22 cellular contexts compared by ENCODE assay signal in the genomic region with DNA sequence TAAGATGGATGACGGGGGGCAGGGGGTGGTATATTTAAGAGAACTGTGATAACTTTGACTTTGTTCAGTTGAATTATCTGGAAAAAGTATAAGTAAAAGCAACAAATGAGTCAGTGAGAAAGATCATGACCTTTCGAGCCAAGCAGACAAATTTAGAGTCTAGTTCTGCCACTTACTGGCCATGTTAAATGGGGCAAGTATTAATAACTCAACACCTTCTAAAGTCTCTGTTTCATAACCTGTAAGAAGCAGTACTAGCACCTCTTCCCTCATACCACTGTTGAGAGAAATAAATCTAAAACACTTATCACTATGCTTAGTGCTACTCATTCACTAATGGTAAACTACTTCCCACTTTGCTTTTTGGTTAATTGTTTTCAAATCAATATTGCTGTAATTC.
A peak's percentile ranks its signal among the peaks of the same experiment; 100 is the strongest.
DNase-seq lines count a peak whose midpoint lies in the region; ATAC-seq, FAIRE-seq and TF ChIP-seq lines count a peak whose summit lies in the region.
"Had no signal": no experiment of that assay in that cellular context is flagged by ENCODE, and none has a peak within 500 bp of the region (broad histone marks: within the 10 kb centered on the region; RNA-seq: fewer than 3 reads in every experiment).

No MANE protein-coding gene starts in this region.

- no peaks in the 10 kb centered on the region for H3K79me2 ChIP-seq in GM12878 (ENCODE audit: control insufficient read depth, insufficient read depth, low read length)

- H3K9me3 ChIP-seq in GM12878 (replicated peaks; ENCODE audit: control insufficient read depth, insufficient read depth, low read length), result no peaks in the 10 kb centered on the region
- H3K9me3 ChIP-seq in spleen, result peaks cover 0 to 8% (median 2%) of the 10 kb centered on the region in 8 donors
- H3K9me3 ChIP-seq: A549 had no signal

- H3K4me1 ChIP-seq in GM12878 (ENCODE audit: control insufficient read depth, insufficient read depth, low read length), result no peaks in the 10 kb centered on the region
- no peaks in the 10 kb centered on the region for H3K4me1 ChIP-seq in spleen
- H3K4me1 ChIP-seq: A549, BLaER1 had no signal

- no peak for TF ChIP-seq EP300 in GM12878 (IDR thresholded peaks at IDR 0.05; ENCODE audit: borderline replicate concordance in 1 of 2, control insufficient read depth in 1 of 2, low read depth in 2 of 2, low read length in 2 of 2)

- H3K27ac Mint-ChIP-seq in type B pancreatic cell, result no peak overlapping the region
- H3K27ac Mint-ChIP-seq: HFFc6; T-helper 1 cell treated with Interleukin-12 subunit alpha and Interleukin-12 subunit beta and Interleukin-4 antibody, amounts not matched to agents 30 μg/mL and 1 μg/mL, for 36 hours had no signal

- DNase-seq in GM12878 (ENCODE audit: low read depth, low spot score), result no peak
- no peak for DNase-seq in type B pancreatic cell (ENCODE audit: extremely low spot score, unreplicated experiment)
- DNase-seq in spleen, result no peak
- DNase-seq in T-helper 1 cell, result no peak
- DNase-seq: CD4-positive, alpha-beta memory T cell; DMS153; GDM1; H7; HFFc6; IMR-90; NCI-H1417 treated with DMSO at 0.1 percent for 48 hours; NCI-H187 treated with DMSO at 0.1 percent for 48 hours; NCI-H226; NCI-H524 had no signal

- POLR2A ChIA-PET in GM12878 (lab: Charles Lee), result no interaction called here

- no peaks in the 10 kb centered on the region for H3K4me1 Mint-ChIP-seq in type B pancreatic cell (ENCODE audit: unreplicated experiment)
- H3K4me1 Mint-ChIP-seq: CD4-positive, alpha-beta memory T cell had no signal

- TF ChIP-seq RAD21 in GM12878 (IDR thresholded peaks at IDR 0.05; ENCODE audit: insufficient read depth, low read depth, low read length), result 0 out of 2 replicates have a peak, but pooled peaks have one; percentile 5

- H3K36me3 Mint-ChIP-seq in type B pancreatic cell, result no peaks in the 10 kb centered on the region
- H3K36me3 Mint-ChIP-seq: CD4-positive, alpha-beta memory T cell had no signal

- H3K27me3 ChIP-seq in GM12878 (replicated peaks in 1 of 2; ENCODE audit: control insufficient read depth in 2 of 2, insufficient read depth in 2 of 2, low read length in 1 of 2), result no peaks in the 10 kb centered on the region
- H3K27me3 ChIP-seq in spleen (replicated peaks in 1 of 7), result no peaks in the 10 kb centered on the region
- H3K27me3 ChIP-seq: BLaER1 had no signal

- H4K20me1 ChIP-seq in GM12878 (ENCODE audit: control insufficient read depth, insufficient read depth), result no peaks in the 10 kb centered on the region
- H4K20me1 ChIP-seq: BLaER1 had no signal

- TF ChIP-seq POLR2A in GM12878 (IDR thresholded peaks at IDR 0.05; ENCODE audit: low read depth, low read length), result no peak
- no peak for TF ChIP-seq POLR2A in spleen (IDR thresholded peaks at IDR 0.05)

- H3K4me3 Mint-ChIP-seq in type B pancreatic cell, result no peak overlapping the region
- H3K4me3 Mint-ChIP-seq: CD4-positive, alpha-beta memory T cell; HFFc6; T-helper 1 cell treated with Interleukin-12 subunit alpha and Interleukin-12 subunit beta and Interleukin-4 antibody, amounts not matched to agents 30 μg/mL and 1 μg/mL, for 36 hours had no signal

- no peak overlapping the region for H3K4me2 ChIP-seq in GM12878 (ENCODE audit: control insufficient read depth, insufficient read depth)
- H3K4me2 ChIP-seq: A549, BLaER1 had no signal

- in situ Hi-C loops in GM12878 (cut with MboI), result no loop called here

- CTCF ChIA-PET in GM12878 (lab: Yijun Ruan, JAX), result no interaction called here

- TF ChIP-seq CTCF in GM12878 (IDR thresholded peaks at IDR 0.05 in 2 of 3, conservative IDR thresholded peaks at IDR 0.05 in 1 of 3; ENCODE audit: control insufficient read depth in 2 of 3, extremely low read depth in 1 of 3, insufficient read depth in 1 of 3, low read depth in 3 of 3, low read length in 3 of 3), result no peak
- TF ChIP-seq CTCF in type B pancreatic cell (conservative IDR thresholded peaks at IDR 0.05), result no peak
- no peak for TF ChIP-seq CTCF in spleen (IDR thresholded peaks at IDR 0.05 in 8 of 11, conservative IDR thresholded peaks at IDR 0.05 in 3 of 11)

- H3K36me3 ChIP-seq in GM12878 (ENCODE audit: control insufficient read depth in 2 of 2, insufficient read depth in 2 of 2, low read length in 1 of 2), result no peaks in the 10 kb centered on the region
- no peaks in the 10 kb centered on the region for H3K36me3 ChIP-seq in spleen
- H3K36me3 ChIP-seq: BLaER1 had no signal

- peaks cover 6% of the 10 kb centered on the region for H3K27me3 Mint-ChIP-seq in type B pancreatic cell
- H3K27me3 Mint-ChIP-seq: CD4-positive, alpha-beta memory T cell had no signal

- FAIRE-seq in GM12878 (lab: Jason Lieb, UNC), result no peak
- FAIRE-seq: A549, GM19239, HTR-8/SVneo had no signal

- RAD21 ChIA-PET in GM12878 (lab: Charles Lee; ENCODE audit: unreplicated experiment), result no interaction called here

- intact Hi-C loops in GM12878 (cut with micrococcal nuclease; ENCODE audit: unreplicated experiment), result no loop called here
- intact Hi-C loops in spleen (cut with DNase I; ENCODE audit: low total_unique reads), result no loop called here

- H2AFZ ChIP-seq in GM12878 (ENCODE audit: control insufficient read depth, low read depth, low read length), result no peak overlapping the region

- WGBS in GM12878 (ENCODE audit: insufficient coverage, insufficient replicate concordance, low lambda C conversion rate, missing lambda C conversion rate), result 0% methylated on average over 2 of the region's 2 CpGs
- 76 to 86% (median 79%) methylated on average over 2 of the region's 2 CpGs for WGBS in spleen, 5 donors

- SMC1A ChIA-PET in GM12878 (lab: Charles Lee; ENCODE audit: uncharacterized antibody, unreplicated experiment), result interaction anchor here (2.0 kb wide), 1 partner anchor 25 kb away, joined by 7 read pairs; no protein-coding TSS in a partner anchor

- H3K4me3 ChIP-seq in GM12878 (no peak overlapping the region), spleen (no peak overlapping the region)
- H3K4me3 ChIP-seq: A549, BLaER1 had no signal

- H3K27ac ChIP-seq in GM12878 (ENCODE audit: control insufficient read depth, insufficient read depth) (no peak overlapping the region), spleen (no peak overlapping the region)
- H3K27ac ChIP-seq: A549, BLaER1 had no signal

- H3K9ac ChIP-seq in GM12878 (ENCODE audit: control insufficient read depth, insufficient read depth, low read length), result no peak overlapping the region
- H3K9ac ChIP-seq: BLaER1 had no signal

- no TSS peak for BruUV-seq in GM12878 (replicated peaks; lab: Mats Ljungman, UMichigan)

- ATAC-seq in GM18511 (IDR thresholded peaks at IDR 0.05; ENCODE audit: unreplicated experiment) (peak; percentile 73), GM19463 (IDR thresholded peaks at IDR 0.05; ENCODE audit: unreplicated experiment) (peak; percentile 60), HG03025 (IDR thresholded peaks at IDR 0.05; ENCODE audit: low FRiP score, unreplicated experiment) (peak; percentile 80), GM12878 (peak; percentile 78)
- ATAC-seq: A549 had no signal

- peaks cover 11% of the 10 kb centered on the region for H3K9me3 Mint-ChIP-seq in type B pancreatic cell

TF ChIP-seq in GM12878, 131 proteins besides CTCF, POLR2A, EP300 and RAD21 (continues in another document):
- TF ChIP-seq NR2F1 (conservative IDR thresholded peaks at IDR 0.05) (peak; percentile 92), MTA2 (IDR thresholded peaks at IDR 0.05; ENCODE audit: low read depth) (0 out of 2 replicates have a peak, but pooled peaks have one; percentile 25)
- TF ChIP-seq, protein P1, sequence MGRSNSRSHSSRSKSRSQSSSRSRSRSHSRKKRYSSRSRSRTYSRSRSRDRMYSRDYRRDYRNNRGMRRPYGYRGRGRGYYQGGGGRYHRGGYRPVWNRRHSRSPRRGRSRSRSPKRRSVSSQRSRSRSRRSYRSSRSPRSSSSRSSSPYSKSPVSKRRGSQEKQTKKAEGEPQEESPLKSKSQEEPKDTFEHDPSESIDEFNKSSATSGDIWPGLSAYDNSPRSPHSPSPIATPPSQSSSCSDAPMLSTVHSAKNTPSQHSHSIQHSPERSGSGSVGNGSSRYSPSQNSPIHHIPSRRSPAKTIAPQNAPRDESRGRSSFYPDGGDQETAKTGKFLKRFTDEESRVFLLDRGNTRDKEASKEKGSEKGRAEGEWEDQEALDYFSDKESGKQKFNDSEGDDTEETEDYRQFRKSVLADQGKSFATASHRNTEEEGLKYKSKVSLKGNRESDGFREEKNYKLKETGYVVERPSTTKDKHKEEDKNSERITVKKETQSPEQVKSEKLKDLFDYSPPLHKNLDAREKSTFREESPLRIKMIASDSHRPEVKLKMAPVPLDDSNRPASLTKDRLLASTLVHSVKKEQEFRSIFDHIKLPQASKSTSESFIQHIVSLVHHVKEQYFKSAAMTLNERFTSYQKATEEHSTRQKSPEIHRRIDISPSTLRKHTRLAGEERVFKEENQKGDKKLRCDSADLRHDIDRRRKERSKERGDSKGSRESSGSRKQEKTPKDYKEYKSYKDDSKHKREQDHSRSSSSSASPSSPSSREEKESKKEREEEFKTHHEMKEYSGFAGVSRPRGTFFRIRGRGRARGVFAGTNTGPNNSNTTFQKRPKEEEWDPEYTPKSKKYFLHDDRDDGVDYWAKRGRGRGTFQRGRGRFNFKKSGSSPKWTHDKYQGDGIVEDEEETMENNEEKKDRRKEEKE (IDR thresholded peaks at IDR 0.05), result no peak
- TF ChIP-seq, protein P2, sequence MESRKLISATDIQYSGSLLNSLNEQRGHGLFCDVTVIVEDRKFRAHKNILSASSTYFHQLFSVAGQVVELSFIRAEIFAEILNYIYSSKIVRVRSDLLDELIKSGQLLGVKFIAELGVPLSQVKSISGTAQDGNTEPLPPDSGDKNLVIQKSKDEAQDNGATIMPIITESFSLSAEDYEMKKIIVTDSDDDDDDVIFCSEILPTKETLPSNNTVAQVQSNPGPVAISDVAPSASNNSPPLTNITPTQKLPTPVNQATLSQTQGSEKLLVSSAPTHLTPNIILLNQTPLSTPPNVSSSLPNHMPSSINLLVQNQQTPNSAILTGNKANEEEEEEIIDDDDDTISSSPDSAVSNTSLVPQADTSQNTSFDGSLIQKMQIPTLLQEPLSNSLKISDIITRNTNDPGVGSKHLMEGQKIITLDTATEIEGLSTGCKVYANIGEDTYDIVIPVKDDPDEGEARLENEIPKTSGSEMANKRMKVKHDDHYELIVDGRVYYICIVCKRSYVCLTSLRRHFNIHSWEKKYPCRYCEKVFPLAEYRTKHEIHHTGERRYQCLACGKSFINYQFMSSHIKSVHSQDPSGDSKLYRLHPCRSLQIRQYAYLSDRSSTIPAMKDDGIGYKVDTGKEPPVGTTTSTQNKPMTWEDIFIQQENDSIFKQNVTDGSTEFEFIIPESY (IDR thresholded peaks at IDR 0.05), result no peak
- TF ChIP-seq, protein P3, sequence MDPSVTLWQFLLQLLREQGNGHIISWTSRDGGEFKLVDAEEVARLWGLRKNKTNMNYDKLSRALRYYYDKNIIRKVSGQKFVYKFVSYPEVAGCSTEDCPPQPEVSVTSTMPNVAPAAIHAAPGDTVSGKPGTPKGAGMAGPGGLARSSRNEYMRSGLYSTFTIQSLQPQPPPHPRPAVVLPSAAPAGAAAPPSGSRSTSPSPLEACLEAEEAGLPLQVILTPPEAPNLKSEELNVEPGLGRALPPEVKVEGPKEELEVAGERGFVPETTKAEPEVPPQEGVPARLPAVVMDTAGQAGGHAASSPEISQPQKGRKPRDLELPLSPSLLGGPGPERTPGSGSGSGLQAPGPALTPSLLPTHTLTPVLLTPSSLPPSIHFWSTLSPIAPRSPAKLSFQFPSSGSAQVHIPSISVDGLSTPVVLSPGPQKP (IDR thresholded peaks at IDR 0.05; ENCODE audit: low read depth, low read length), result no peak
